Comparison of ENCODE assay signal across 26 cellular contexts in the genomic region with DNA sequence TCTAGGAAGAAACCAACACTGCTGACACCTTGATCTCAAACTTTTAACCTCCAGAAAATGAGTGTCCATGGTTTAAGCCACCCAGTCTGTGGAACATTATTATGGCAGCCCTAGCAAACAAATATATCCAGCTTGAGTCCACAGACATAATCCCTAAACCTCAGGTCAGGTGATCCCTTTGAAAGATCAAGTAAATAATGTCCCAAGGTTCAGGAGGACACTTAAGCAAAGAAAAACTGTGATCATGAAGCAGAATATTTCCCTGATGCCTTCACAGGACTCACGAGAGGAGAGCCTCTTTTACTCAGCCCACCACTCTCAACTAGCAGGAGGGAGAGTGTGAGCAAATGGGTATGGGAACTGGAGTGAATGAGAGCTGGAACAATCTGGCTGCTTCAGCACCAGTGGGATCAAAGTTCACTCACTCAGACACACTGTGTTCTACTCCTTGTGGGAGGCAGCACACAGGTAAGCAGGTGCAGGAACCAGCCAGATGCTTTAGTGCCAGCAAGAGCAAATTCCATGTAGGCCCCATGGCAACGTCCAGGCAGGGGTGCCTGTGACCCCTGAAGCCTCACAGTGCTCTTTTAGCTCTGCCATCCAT.
"Had no signal": no experiment of that assay in that cellular context is flagged by ENCODE, and none has a peak within 500 bp of the region (broad histone marks: within the 10 kb centered on the region; RNA-seq: fewer than 3 reads in every experiment).

No MANE protein-coding gene starts in this region.

- H3K27ac Mint-ChIP-seq: activated CD8-positive, alpha-beta T cell treated with anti-CD3 and anti-CD28 coated beads for 36 hours; activated naive CD4-positive, alpha-beta T cell treated with anti-CD3 and anti-CD28 coated beads, Interleukin-2, amount 10 ng/mL, durations not matched to agents 7 days and 5 days; activated naive CD8-positive, alpha-beta T cell treated with anti-CD3 and anti-CD28 coated beads, Interleukin-2, amount 10 ng/mL, durations not matched to agents 7 days and 5 days; activated T-cell treated with anti-CD3 and anti-CD28 coated beads, Interleukin-2, amount 50 U/mL, for 72 hours; activated T-helper 2 cell treated with anti-CD3 and anti-CD28 coated beads, Interferon-gamma antibody, Interleukin-2, Interleukin-4, amounts not matched to agents 10 μg/mL and 5 μg/mL and 100 μg/mL, durations not matched to agents 14 hours and 24 hours and 36 hours had no signal

- ATAC-seq: activated CD4-positive, CD25-positive, alpha-beta regulatory T cell treated with anti-CD3 and anti-CD28 coated beads, Interleukin-2, amount 50 U/mL, for 24 hours; activated CD8-positive, alpha-beta T cell treated with anti-CD3 and anti-CD28 coated beads for 36 hours; activated T-cell treated with anti-CD3 and anti-CD28 coated beads, Interleukin-2, amount 50 U/mL, for 72 hours had no signal

- H3K4me1 Mint-ChIP-seq: activated naive CD4-positive, alpha-beta T cell treated with anti-CD3 and anti-CD28 coated beads, Interleukin-2, amount 10 ng/mL, durations not matched to agents 7 days and 5 days; activated naive CD8-positive, alpha-beta T cell treated with anti-CD3 and anti-CD28 coated beads, Interleukin-2, amount 10 ng/mL, durations not matched to agents 7 days and 5 days had no signal

- H3K9me3 ChIP-seq: adrenal gland, Peyer's patch, SJCRH30, SK-N-SH had no signal

- H3K36me3 ChIP-seq: adrenal gland, breast epithelium, Peyer's patch, SJCRH30, WERI-Rb-1 had no signal

- H3K9me3 Mint-ChIP-seq: activated naive CD4-positive, alpha-beta T cell treated with anti-CD3 and anti-CD28 coated beads, Interleukin-2, amount 10 ng/mL, durations not matched to agents 7 days and 5 days; activated T-helper 2 cell treated with anti-CD3 and anti-CD28 coated beads, Interferon-gamma antibody, Interleukin-2, Interleukin-4, amounts not matched to agents 10 μg/mL and 5 μg/mL and 100 μg/mL, durations not matched to agents 14 hours and 24 hours and 36 hours had no signal

- H3K4me3 ChIP-seq: adrenal gland, breast epithelium, Peyer's patch, SJCRH30 had no signal

- H3K9ac ChIP-seq: SK-N-SH had no signal

- H3K4me1 ChIP-seq: adrenal gland, breast epithelium, Peyer's patch, SJCRH30 had no signal

- H3K27me3 ChIP-seq: adrenal gland, breast epithelium, Peyer's patch, SJCRH30 had no signal

- H3K9me2 ChIP-seq: SK-N-SH had no signal

- H3K27me3 Mint-ChIP-seq: activated CD8-positive, alpha-beta T cell treated with anti-CD3 and anti-CD28 coated beads for 36 hours; activated naive CD4-positive, alpha-beta T cell treated with anti-CD3 and anti-CD28 coated beads, Interleukin-2, amount 10 ng/mL, durations not matched to agents 7 days and 5 days; activated naive CD8-positive, alpha-beta T cell treated with anti-CD3 and anti-CD28 coated beads, Interleukin-2, amount 10 ng/mL, durations not matched to agents 7 days and 5 days had no signal

- H3K4me2 ChIP-seq: SK-N-SH had no signal

- H3K4me3 Mint-ChIP-seq: activated CD8-positive, alpha-beta T cell treated with anti-CD3 and anti-CD28 coated beads for 36 hours; activated naive CD4-positive, alpha-beta T cell treated with anti-CD3 and anti-CD28 coated beads, Interleukin-2, amount 10 ng/mL, durations not matched to agents 7 days and 5 days; activated naive CD8-positive, alpha-beta T cell treated with anti-CD3 and anti-CD28 coated beads, Interleukin-2, amount 10 ng/mL, durations not matched to agents 7 days and 5 days; activated T-cell treated with anti-CD3 and anti-CD28 coated beads, Interleukin-2, amount 50 U/mL, for 72 hours had no signal

- H3K36me3 Mint-ChIP-seq: activated naive CD4-positive, alpha-beta T cell treated with anti-CD3 and anti-CD28 coated beads, Interleukin-2, amount 10 ng/mL, durations not matched to agents 7 days and 5 days; activated naive CD8-positive, alpha-beta T cell treated with anti-CD3 and anti-CD28 coated beads, Interleukin-2, amount 10 ng/mL, durations not matched to agents 7 days and 5 days had no signal

- H3K27ac ChIP-seq: adrenal gland, breast epithelium, Peyer's patch, RWPE1, SJCRH30, WERI-Rb-1 had no signal

- DNase-seq: activated CD4-positive, alpha-beta T cell treated with anti-CD3 and anti-CD28 coated beads for 4 hours; activated CD8-positive, alpha-beta memory T cell treated with anti-CD3 and anti-CD28 coated beads, Interleukin-2, amount 50 U/mL, for 4 hours; activated CD8-positive, alpha-beta T cell treated with anti-CD3 and anti-CD28 coated beads for 36 hours; activated gamma-delta T cell treated with Interleukin-2 at 50 U/mL for 16 hours; activated naive CD4-positive, alpha-beta T cell treated with anti-CD3 and anti-CD28 coated beads, Interleukin-2, amount 10 ng/mL, durations not matched to agents 7 days and 5 days; activated naive CD8-positive, alpha-beta T cell treated with anti-CD3 and anti-CD28 coated beads, Interleukin-2, amount 10 ng/mL, durations not matched to agents 7 days and 5 days; activated T-cell treated with anti-CD3 and anti-CD28 coated beads, Interleukin-2, amount 50 U/mL, for 72 hours; adrenal gland; anterior cingulate cortex; caudate nucleus; NCI-H1048; NCI-H146; NCI-H187 treated with DMSO at 0.1 percent for 48 hours; NCI-H2081 treated with DMSO at 0.1 percent for 48 hours; NCI-H2227 treated with DMSO at 0.1 percent for 48 hours; NCI-H526 treated with DMSO at 0.1 percent for 48 hours; Peyer's patch; Right ventricle myocardium superior; SJCRH30; SK-N-SH; T-helper 1 cell; WERI-Rb-1 had no signal
